ENCODE assay signal across 8 cellular contexts in the genomic region with DNA sequence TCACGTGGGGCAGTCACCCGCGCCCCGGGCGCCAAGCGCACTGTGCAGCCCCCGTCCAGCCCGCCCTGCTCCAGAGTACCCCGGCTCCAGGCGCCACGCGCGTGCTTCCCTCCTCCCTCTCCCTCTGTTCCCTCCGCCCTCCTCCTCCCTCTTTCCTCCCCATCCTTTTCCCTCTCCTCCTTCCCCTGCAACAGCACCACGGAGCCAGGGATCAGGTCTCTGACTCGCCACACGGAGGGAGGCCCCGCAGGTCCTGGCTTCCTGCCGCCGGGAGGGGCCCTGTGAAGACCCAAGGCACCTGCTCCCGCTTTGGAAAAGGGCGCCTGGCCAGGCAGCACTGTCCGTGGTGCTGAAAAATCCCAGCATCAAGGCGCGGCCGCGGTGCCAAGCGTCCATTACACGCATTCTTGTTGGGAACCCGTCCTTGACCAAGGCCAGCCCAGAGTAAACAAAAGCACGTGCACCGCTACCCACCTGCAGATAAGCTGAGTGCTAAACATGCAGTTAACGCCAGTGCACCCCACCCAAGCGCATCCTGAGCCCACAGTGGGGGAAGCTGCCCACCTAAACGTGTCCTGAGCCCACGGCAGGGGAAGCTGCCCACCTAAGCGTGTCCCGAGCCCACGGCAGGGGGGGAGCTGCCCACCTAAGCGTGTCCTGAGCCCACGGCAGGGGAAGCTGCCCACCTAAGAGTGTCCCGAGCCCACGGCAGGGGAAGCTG. TPM values are rescaled to one million over a fixed set of nuclear protein-coding genes. Genes with fewer than 3 reads are reported as not detected.
DNase-seq lines count a peak whose midpoint lies in the region; ATAC-seq and TF ChIP-seq lines count a peak whose summit lies in the region.

No MANE protein-coding gene starts in this region.

- H3K9ac ChIP-seq in neural progenitor cell = no peak overlapping the region

- H3K27ac ChIP-seq in neural progenitor cell = no peak overlapping the region

- H3K36me3 Mint-ChIP-seq in neural progenitor cell = no peaks in the 10 kb centered on the region

- no peak overlapping the region for H3K27ac Mint-ChIP-seq in neural progenitor cell

- H3K79me2 ChIP-seq in neural progenitor cell (ENCODE audit: low read depth) = no peaks in the 10 kb centered on the region

- peaks cover 16% of the 10 kb centered on the region for H3K27me3 ChIP-seq in neural progenitor cell

- no peaks in the 10 kb centered on the region for H3K9me3 ChIP-seq in neural progenitor cell (ENCODE audit: low read depth)

- no peaks in the 10 kb centered on the region for H3K9me3 Mint-ChIP-seq in neural progenitor cell

- DNase-seq in NCI-H2196 (lab: John Stamatoyannopoulos, UW; ENCODE audit: unreplicated experiment) = peak; percentile 51
- DNase-seq in NCI-H2196 treated with DMSO at 0.1 percent for 48 hours (lab: John Stamatoyannopoulos, UW; ENCODE audit: unreplicated experiment) = no peak
- DNase-seq in NCI-H2029 treated with DMSO at 0.1 percent for 48 hours (lab: John Stamatoyannopoulos, UW) = peak; percentile 23
- DNase-seq in choroid plexus epithelial cell (ENCODE audit: low read depth) = peak; percentile 15
- peak; percentile 93 for DNase-seq in neural progenitor cell (ENCODE audit: low spot score)
- no peak for DNase-seq in globus pallidus (ENCODE audit: low spot score)

- peaks cover 2% of the 10 kb centered on the region for H3K4me1 Mint-ChIP-seq in neural progenitor cell

- H3K4me1 ChIP-seq in neural progenitor cell = peaks cover 5% of the 10 kb centered on the region

- H3K4me3 Mint-ChIP-seq in neural progenitor cell = no peak overlapping the region

- peak overlapping the region; percentile 35 for H3K4me2 ChIP-seq in neural progenitor cell

- ATAC-seq in GM18517 (IDR thresholded peaks at IDR 0.05; ENCODE audit: unreplicated experiment) = no peak
- ATAC-seq in GM19463 (IDR thresholded peaks at IDR 0.05; ENCODE audit: unreplicated experiment) = no peak

- no peak overlapping the region for H2AFZ ChIP-seq in neural progenitor cell (replicated peaks)

- H3K27me3 Mint-ChIP-seq in neural progenitor cell (ENCODE audit: insufficient read depth, low read depth) = peaks cover 7% of the 10 kb centered on the region

- H4K20me1 ChIP-seq in neural progenitor cell (ENCODE audit: low read depth) = peaks cover 29% of the 10 kb centered on the region

- TF ChIP-seq CTCF in choroid plexus epithelial cell (conservative IDR thresholded peaks at IDR 0.05; ENCODE audit: low read depth, low read length) (no peak), neural progenitor cell (IDR thresholded peaks at IDR 0.05) (no peak)

- H3K4me3 ChIP-seq in choroid plexus epithelial cell (ENCODE audit: low read depth, low read length) (no peak overlapping the region), neural progenitor cell (no peak overlapping the region)

- H3F3A ChIP-seq in neural progenitor cell (ENCODE audit: low read depth) = no peaks in the 10 kb centered on the region

- H3K36me3 ChIP-seq in neural progenitor cell = no peaks in the 10 kb centered on the region

RNA-seq across cellular contexts. Expression of gene SLC6A18, which starts 21.7 kb away (rescaled TPM):
- total RNA-seq in neural progenitor cell (ENCODE audit: low replicate concordance) = not detected in 2 replicates

RNA-seq across cellular contexts. Expression of gene SLC6A19, which starts 45.5 kb away (rescaled TPM):
- total RNA-seq in neural progenitor cell (ENCODE audit: low replicate concordance) = not detected in 2 replicates

RNA-seq across cellular contexts. Expression of gene TERT, which starts 48.0 kb away (rescaled TPM):
- total RNA-seq in neural progenitor cell (ENCODE audit: low replicate concordance) = 2.4 and 14.8 TPM in 2 replicates

Comparison
In these comparisons a context has a peak if more than half of its experiments do, and no peak if none do; other contexts are left out.
1. DNase-seq: peak in NCI-H2196 (single experiment), NCI-H2029 treated with DMSO at 0.1 percent for 48 hours (single experiment), choroid plexus epithelial cell (single experiment) and neural progenitor cell (single experiment); none in NCI-H2196 treated with DMSO at 0.1 percent for 48 hours (single experiment) and globus pallidus (single experiment).